1 cellular context compared by ENCODE assay signal in the genomic region with DNA sequence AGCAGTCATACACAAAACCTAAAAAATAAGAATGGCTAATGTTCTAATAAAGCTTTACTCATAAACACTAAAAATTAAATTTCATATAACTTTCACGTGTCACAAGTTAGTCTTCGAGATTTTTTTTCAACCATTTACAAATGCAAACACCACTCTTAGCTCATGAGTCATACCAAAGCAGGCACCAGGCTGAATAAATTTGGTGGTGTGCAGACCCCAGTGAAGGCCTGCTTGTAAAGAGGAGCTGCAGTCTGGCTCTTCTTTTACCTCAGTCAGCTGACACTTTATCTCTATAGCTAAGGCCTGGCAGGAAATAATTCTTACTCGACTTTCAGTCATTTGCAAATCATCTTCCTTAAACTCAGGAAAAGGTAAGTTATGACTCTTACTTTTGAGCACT.
TF ChIP-seq lines count a peak whose summit lies in the region.

No MANE protein-coding gene starts in this region.

TF ChIP-seq in IMR-90, 13 proteins besides CTCF, POLR2A, EP300 and RAD21:
- TF ChIP-seq, protein P1, sequence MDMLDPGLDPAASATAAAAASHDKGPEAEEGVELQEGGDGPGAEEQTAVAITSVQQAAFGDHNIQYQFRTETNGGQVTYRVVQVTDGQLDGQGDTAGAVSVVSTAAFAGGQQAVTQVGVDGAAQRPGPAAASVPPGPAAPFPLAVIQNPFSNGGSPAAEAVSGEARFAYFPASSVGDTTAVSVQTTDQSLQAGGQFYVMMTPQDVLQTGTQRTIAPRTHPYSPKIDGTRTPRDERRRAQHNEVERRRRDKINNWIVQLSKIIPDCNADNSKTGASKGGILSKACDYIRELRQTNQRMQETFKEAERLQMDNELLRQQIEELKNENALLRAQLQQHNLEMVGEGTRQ (IDR thresholded peaks at IDR 0.05; ENCODE audit: low read depth, low read length): no peak
- TF ChIP-seq MAZ (IDR thresholded peaks at IDR 0.05; ENCODE audit: borderline replicate concordance, low read depth, low read length) (no peak), CEBPB (IDR thresholded peaks at IDR 0.05; ENCODE audit: low read depth, low read length) (no peak), RCOR1 (IDR thresholded peaks at IDR 0.05; ENCODE audit: insufficient replicate concordance, low read length) (no peak), MAFK (IDR thresholded peaks at IDR 0.05; ENCODE audit: low read depth, low read length) (no peak), CHD1 (IDR thresholded peaks at IDR 0.05; ENCODE audit: low read depth, low read length) (no peak), RFX5 (IDR thresholded peaks at IDR 0.05; ENCODE audit: low read depth, low read length) (no peak), MXI1 (IDR thresholded peaks at IDR 0.05; ENCODE audit: borderline replicate concordance, low read depth, low read length) (no peak), SMC3 (IDR thresholded peaks at IDR 0.05; ENCODE audit: low read depth, low read length) (no peak), BHLHE40 (IDR thresholded peaks at IDR 0.05; ENCODE audit: low read depth, low read length) (no peak), FOS (IDR thresholded peaks at IDR 0.05; ENCODE audit: low read depth, low read length) (no peak), NFE2L2 (IDR thresholded peaks at IDR 0.05; ENCODE audit: low read depth, low read length) (no peak)
- TF ChIP-seq, protein P2, sequence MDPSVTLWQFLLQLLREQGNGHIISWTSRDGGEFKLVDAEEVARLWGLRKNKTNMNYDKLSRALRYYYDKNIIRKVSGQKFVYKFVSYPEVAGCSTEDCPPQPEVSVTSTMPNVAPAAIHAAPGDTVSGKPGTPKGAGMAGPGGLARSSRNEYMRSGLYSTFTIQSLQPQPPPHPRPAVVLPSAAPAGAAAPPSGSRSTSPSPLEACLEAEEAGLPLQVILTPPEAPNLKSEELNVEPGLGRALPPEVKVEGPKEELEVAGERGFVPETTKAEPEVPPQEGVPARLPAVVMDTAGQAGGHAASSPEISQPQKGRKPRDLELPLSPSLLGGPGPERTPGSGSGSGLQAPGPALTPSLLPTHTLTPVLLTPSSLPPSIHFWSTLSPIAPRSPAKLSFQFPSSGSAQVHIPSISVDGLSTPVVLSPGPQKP (IDR thresholded peaks at IDR 0.05; ENCODE audit: borderline replicate concordance, low read depth, low read length): no peak
TF ChIP-seq in IMR-90: peak in this region for 0.
